8 cellular contexts compared by ENCODE assay signal in the genomic region with DNA sequence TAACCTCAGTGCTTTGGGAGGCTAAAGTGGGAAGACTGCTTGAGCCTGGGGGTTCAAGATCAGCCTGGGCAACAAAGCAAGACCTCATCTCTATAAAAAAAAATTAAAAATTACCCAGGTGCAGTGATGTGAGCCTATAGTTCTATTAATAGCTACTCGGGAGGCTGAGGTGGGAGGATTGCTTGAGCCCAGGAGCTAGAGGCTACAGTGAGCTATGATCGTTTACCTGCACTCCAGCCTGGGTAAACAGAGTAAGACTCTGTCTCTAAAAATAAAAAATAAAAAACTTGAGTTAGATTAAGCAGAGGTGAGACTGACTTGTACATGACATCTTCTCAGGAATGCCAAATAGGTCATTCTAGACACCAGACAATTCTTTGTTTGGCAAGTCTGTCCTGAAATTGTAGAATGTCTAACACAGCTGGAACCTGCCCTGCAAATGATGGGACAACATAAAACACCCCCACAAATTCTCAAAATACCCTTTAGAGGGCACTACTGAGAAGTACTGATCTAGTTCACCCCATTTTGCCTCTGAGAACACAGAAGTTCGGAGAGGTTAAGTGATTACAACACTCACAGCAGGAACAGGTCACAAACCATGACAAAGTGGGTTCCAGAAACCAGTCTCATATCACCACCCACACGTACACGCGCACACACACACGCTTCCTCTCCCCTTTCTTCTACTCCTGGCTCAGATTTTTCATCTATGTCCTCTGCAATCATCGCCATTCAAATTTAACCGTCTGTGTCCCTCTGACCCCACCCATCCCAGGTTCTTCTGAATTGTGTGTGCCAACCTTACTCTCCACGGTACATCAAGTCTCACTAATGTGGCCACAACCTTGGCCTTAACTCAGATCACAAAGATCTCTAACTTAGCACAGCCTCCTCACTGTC. TPM values are rescaled to one million over a fixed set of nuclear protein-coding genes. Genes with fewer than 3 reads are reported as not detected.
A peak's percentile ranks its signal among the peaks of the same experiment; 100 is the strongest.
DNase-seq lines count a peak whose midpoint lies in the region; ATAC-seq, FAIRE-seq and TF ChIP-seq lines count a peak whose summit lies in the region.

No MANE protein-coding gene starts in this region.

- H3K9ac ChIP-seq in OCI-LY3 (ENCODE audit: low read length) (peak overlapping the region; percentile 90), keratinocyte (ENCODE audit: control insufficient read depth, extremely low read depth, insufficient read depth, low read length) (no peak overlapping the region)

- ATAC-seq in GM18502 (IDR thresholded peaks at IDR 0.05; ENCODE audit: poor library complexity, unreplicated experiment), result peak; percentile 88
- peak; percentile 89 for ATAC-seq in HG02759 (IDR thresholded peaks at IDR 0.05; ENCODE audit: unreplicated experiment)

- peak overlapping the region; percentile 81 for H3K4me2 ChIP-seq in OCI-LY3 (ENCODE audit: low read length)
- peak overlapping the region; percentile 73 for H3K4me2 ChIP-seq in keratinocyte (ENCODE audit: control insufficient read depth, extremely low read depth, insufficient read depth, low read depth, low read length)

- H3K4me3 ChIP-seq in OCI-LY3 (ENCODE audit: low read length) (peak overlapping the region; percentile 54), keratinocyte (ENCODE audit: control insufficient read depth in 2 of 3, extremely low read depth in 1 of 3, insufficient read depth in 2 of 3, low read depth in 1 of 3, low read length in 3 of 3) (no peak overlapping the region)

- DNase-seq in activated effector memory CD4-positive, alpha-beta T cell treated with anti-CD3 and anti-CD28 coated beads, Interleukin-2, amount 50 U/mL, for 16 hours, result peak; percentile 85
- DNase-seq in keratinocyte (ENCODE audit: low read depth, low spot score) (no peak), DMS153 (lab: John Stamatoyannopoulos, UW) (no peak), OCI-M2 (lab: John Stamatoyannopoulos, UW; ENCODE audit: unreplicated experiment) (no peak)
- peak; percentile 37 to 60 for DNase-seq in stimulated activated CD8-positive, alpha-beta memory T cell treated with anti-CD3 and anti-CD28 coated beads, Interleukin-15, amount 100 ng/mL, for 48 hours (ENCODE audit: low read depth in 2 of 2)

- FAIRE-seq in keratinocyte (lab: Jason Lieb, UNC), result no peak

- H3K36me3 ChIP-seq in OCI-LY3 (replicated peaks; ENCODE audit: low read depth, low read length) (no peaks in the 10 kb centered on the region), keratinocyte (ENCODE audit: control insufficient read depth in 2 of 2, extremely low read depth in 1 of 2, insufficient read depth in 2 of 2, low read length in 2 of 2) (no peaks in the 10 kb centered on the region)

- no peaks in the 10 kb centered on the region for H3K9me1 ChIP-seq in keratinocyte (ENCODE audit: control insufficient read depth, extremely low read depth, insufficient read depth, low read length)

- peak; percentile 58 for TF ChIP-seq CTCF in OCI-LY3 (IDR thresholded peaks at IDR 0.05; ENCODE audit: low read depth, low read length)
- peak in 2 of 3 experiments; percentile 1 to 10 for TF ChIP-seq CTCF in keratinocyte (optimal IDR thresholded peaks at IDR 0.05 in 1 of 3, IDR thresholded peaks at IDR 0.05 in 1 of 3, conservative IDR thresholded peaks at IDR 0.05 in 1 of 3; ENCODE audit: extremely low read depth in 1 of 3, insufficient read depth in 2 of 3, low read length in 3 of 3)

- no peaks in the 10 kb centered on the region for H3K27me3 ChIP-seq in OCI-LY3 (ENCODE audit: low read depth, low read length)
- H3K27me3 ChIP-seq in keratinocyte (ENCODE audit: control insufficient read depth, extremely low read depth, insufficient read depth, low read length), result no peaks in the 10 kb centered on the region

- no peaks in the 10 kb centered on the region for H3K9me3 ChIP-seq in OCI-LY3 (ENCODE audit: insufficient read depth, low read length)
- H3K9me3 ChIP-seq in keratinocyte (ENCODE audit: control insufficient read depth, low read depth, low read length), result no peaks in the 10 kb centered on the region

- H3K27ac ChIP-seq in OCI-LY3 (ENCODE audit: low read length) (peak overlapping the region; percentile 92), keratinocyte (ENCODE audit: control insufficient read depth, insufficient read depth, low read length) (peak overlapping the region; percentile 61)

- H4K20me1 ChIP-seq in OCI-LY3 (ENCODE audit: insufficient read depth, low read length) (no peaks in the 10 kb centered on the region), keratinocyte (ENCODE audit: control insufficient read depth, extremely low read depth, insufficient read depth, low read length) (no peaks in the 10 kb centered on the region)

- dilution Hi-C loops in keratinocyte (cut with MboI; ENCODE audit: extremely low pct_ligation_motif_present, low sequenced_read_pairs), result no loop called here

- H3K4me1 ChIP-seq in OCI-LY3 (ENCODE audit: low read length), result peaks cover 70% of the 10 kb centered on the region
- peaks cover 41% of the 10 kb centered on the region for H3K4me1 ChIP-seq in keratinocyte (ENCODE audit: control insufficient read depth, extremely low read depth, insufficient read depth, low read length)

- peak overlapping the region; percentile 53; the same call in 1 of the 2 replicates for H2AFZ ChIP-seq in OCI-LY3 (ENCODE audit: low read depth, low read length)
- no peak overlapping the region for H2AFZ ChIP-seq in keratinocyte (ENCODE audit: control insufficient read depth, low read length)

- H3K79me2 ChIP-seq in OCI-LY3 (ENCODE audit: low read length) (no peaks in the 10 kb centered on the region), keratinocyte (ENCODE audit: control insufficient read depth, insufficient read depth, low read length) (peaks cover 70% of the 10 kb centered on the region)

RNA-seq across cellular contexts. Expression of gene ARHGAP18, which starts 38.3 kb away (rescaled TPM):
- polyA plus RNA-seq in keratinocyte, result 7.1 to 22.0 TPM (median 17.7 TPM) in 3 replicates
- polyA plus RNA-seq in keratinocyte (2011; ENCODE audit: low read depth), result 2.6 TPM
- 8.0 and 12.3 TPM in 2 replicates for polyA plus RNA-seq in keratinocyte (2011; cell fraction: cytosol; rRNA removed)
- 6.6 and 7.7 TPM in 2 replicates for polyA plus RNA-seq in keratinocyte (2011; cell fraction: nucleus; rRNA removed)
- polyA plus RNA-seq in keratinocyte (2012; ENCODE audit: low replicate concordance), result 2.5 and 24.4 TPM in 2 replicates
- 6.2 to 21.2 TPM (median 11.5 TPM) in 3 replicates for polyA minus RNA-seq in keratinocyte
- 11.3 TPM for polyA minus RNA-seq in keratinocyte (2011; cell fraction: cytosol; rRNA and poly(A)+ RNA removed)
- polyA minus RNA-seq in keratinocyte (2011; cell fraction: nucleus; rRNA and poly(A)+ RNA removed), result 10.1 and 18.2 TPM in 2 replicates

Comparison
In these comparisons a context has a peak if more than half of its experiments do, and no peak if none do; other contexts are left out.
1. DNase-seq: peak in activated effector memory CD4-positive, alpha-beta T cell treated with anti-CD3 and anti-CD28 coated beads, Interleukin-2, amount 50 U/mL, for 16 hours (single experiment) and stimulated activated CD8-positive, alpha-beta memory T cell treated with anti-CD3 and anti-CD28 coated beads, Interleukin-15, amount 100 ng/mL, for 48 hours (2 of 2); none in keratinocyte (single experiment), DMS153 (single experiment) and OCI-M2 (single experiment).